In genomic region chr3:123781138-123781537, GRCh38 we compare ENCODE assay signal across 1 cellular context.
TF ChIP-seq lines count a peak whose summit lies in the region.

No MANE protein-coding gene starts in this region.

TF ChIP-seq in H1, 55 proteins besides CTCF, POLR2A, EP300 and RAD21:
- no peak for TF ChIP-seq ASH2L (IDR thresholded peaks at IDR 0.05; ENCODE audit: low read length)
- TF ChIP-seq POU5F1 (IDR thresholded peaks at IDR 0.05; ENCODE audit: low read depth, low read length): no peak
- no peak for TF ChIP-seq E2F6 (IDR thresholded peaks at IDR 0.05)
- TF ChIP-seq POLR2AphosphoS5 (IDR thresholded peaks at IDR 0.05; ENCODE audit: low read depth, low read length): no peak
- TF ChIP-seq EZH2 (IDR thresholded peaks at IDR 0.05; ENCODE audit: low read depth, low read length, severe bottlenecking): no peak
- TF ChIP-seq RXRA (IDR thresholded peaks at IDR 0.05; ENCODE audit: insufficient read depth, low read depth, low read length): no peak
- no peak for TF ChIP-seq TAF7 (optimal IDR thresholded peaks at IDR 0.05; ENCODE audit: borderline replicate concordance, low read depth, low read length)
- no peak for TF ChIP-seq SRF (IDR thresholded peaks at IDR 0.05; ENCODE audit: low read depth, low read length)
- no peak for TF ChIP-seq KDM5A (IDR thresholded peaks at IDR 0.05; ENCODE audit: low read length)
- no peak for TF ChIP-seq CHD2 (IDR thresholded peaks at IDR 0.05; ENCODE audit: low read length)
